13 cellular contexts compared by ENCODE assay signal in the genomic region with DNA sequence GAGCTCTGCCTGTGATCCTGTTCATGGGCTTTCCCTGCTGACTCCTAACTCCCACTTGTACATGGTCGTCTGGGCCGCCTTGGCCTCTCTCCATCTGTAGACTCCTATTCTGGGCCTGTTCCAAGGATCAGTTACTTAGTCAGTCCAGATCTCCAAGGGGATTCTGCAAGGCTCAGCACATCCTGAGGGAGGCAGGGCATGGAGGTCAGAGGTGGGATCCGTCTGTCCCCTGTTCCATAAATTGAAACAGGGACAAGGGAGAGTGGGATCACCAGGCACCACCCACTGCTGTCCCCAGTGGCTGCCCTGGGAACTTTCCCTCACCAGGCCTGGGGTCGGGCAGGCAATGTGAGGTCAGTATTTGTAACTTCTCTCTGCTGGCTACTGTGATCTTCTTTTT. TPM values are rescaled to one million over a fixed set of nuclear protein-coding genes. Genes with fewer than 3 reads are reported as not detected.
DNase-seq lines count a peak whose midpoint lies in the region; ATAC-seq and TF ChIP-seq lines count a peak whose summit lies in the region.
"Had no signal": no experiment of that assay in that cellular context is flagged by ENCODE, and none has a peak within 500 bp of the region (broad histone marks: within the 10 kb centered on the region; RNA-seq: fewer than 3 reads in every experiment).

No MANE protein-coding gene starts in this region.

- no peak overlapping the region for H3K14ac ChIP-seq in H9 (ENCODE audit: insufficient read depth, low read length)

- H3K36me3 ChIP-seq in mesendoderm (ENCODE audit: control insufficient read depth, insufficient read depth, low read length) = no peaks in the 10 kb centered on the region
- H3K36me3 ChIP-seq: SJSA1 had no signal

- no peak overlapping the region for H3K4me2 ChIP-seq in H9 (ENCODE audit: insufficient read depth, insufficient read length, low read length)
- no peak overlapping the region for H3K4me2 ChIP-seq in mesendoderm (ENCODE audit: low read length)

- H3K36me3 Mint-ChIP-seq in H9 (ENCODE audit: insufficient read depth in 1 of 3, low read depth in 3 of 3) = no peaks in the 10 kb centered on the region
- peaks cover 1% of the 10 kb centered on the region for H3K36me3 Mint-ChIP-seq in central memory CD8-positive, alpha-beta T cell (ENCODE audit: insufficient read depth)
- H3K36me3 Mint-ChIP-seq in activated T-helper 2 cell treated with anti-CD3 and anti-CD28 coated beads, Interferon-gamma antibody, Interleukin-2, Interleukin-4, amounts not matched to agents 10 μg/mL and 5 μg/mL and 100 μg/mL, durations not matched to agents 14 hours and 24 hours and 36 hours (ENCODE audit: low read depth) = no peaks in the 10 kb centered on the region

- H2AFZ ChIP-seq in H9 (ENCODE audit: low read length) = no peak overlapping the region

- H3K27ac ChIP-seq in H9 (ENCODE audit: insufficient read length, low read depth, low read length) = no peak overlapping the region
- no peak overlapping the region for H3K27ac ChIP-seq in mesendoderm (ENCODE audit: low read depth, low read length)
- H3K27ac ChIP-seq: SJSA1 had no signal

- H3K4me3 Mint-ChIP-seq in H9 = peak overlapping the region in 1 of 2 experiments; percentile 23; a peak in 1 of 5 replicates
- H3K4me3 Mint-ChIP-seq in central memory CD8-positive, alpha-beta T cell = no peak overlapping the region
- no peak overlapping the region for H3K4me3 Mint-ChIP-seq in activated T-helper 2 cell treated with anti-CD3 and anti-CD28 coated beads, Interferon-gamma antibody, Interleukin-2, Interleukin-4, amounts not matched to agents 10 μg/mL and 5 μg/mL and 100 μg/mL, durations not matched to agents 14 hours and 24 hours and 36 hours (ENCODE audit: low read depth)
- H3K4me3 Mint-ChIP-seq: activated T-helper 1 cell treated with anti-CD3 and anti-CD28 coated beads, Interleukin-12 subunit alpha, Interleukin-12 subunit beta, Interleukin-2, Interleukin-4 antibody, amounts not matched to agents 30 ng/mL and 10 ng/mL and 1 ng/mL, durations not matched to agents 14 hours and 24 hours and 36 hours had no signal

- H3K4ac ChIP-seq in H9 (ENCODE audit: low read depth, low read length) (no peak overlapping the region), mesendoderm (ENCODE audit: low read depth, low read length) (no peak overlapping the region)

- no peaks in the 10 kb centered on the region; a peak in 1 of 5 replicates for H3K9me3 Mint-ChIP-seq in H9
- H3K9me3 Mint-ChIP-seq in central memory CD8-positive, alpha-beta T cell = no peaks in the 10 kb centered on the region
- H3K9me3 Mint-ChIP-seq in activated T-helper 2 cell treated with anti-CD3 and anti-CD28 coated beads, Interferon-gamma antibody, Interleukin-2, Interleukin-4, amounts not matched to agents 10 μg/mL and 5 μg/mL and 100 μg/mL, durations not matched to agents 14 hours and 24 hours and 36 hours = no peaks in the 10 kb centered on the region
- H3K9me3 Mint-ChIP-seq: activated T-helper 1 cell treated with anti-CD3 and anti-CD28 coated beads, Interleukin-12 subunit alpha, Interleukin-12 subunit beta, Interleukin-2, Interleukin-4 antibody, amounts not matched to agents 30 ng/mL and 10 ng/mL and 1 ng/mL, durations not matched to agents 14 hours and 24 hours and 36 hours had no signal

- H3K9ac ChIP-seq in H9 (ENCODE audit: extremely low read depth, insufficient read length, low read length) (no peak overlapping the region), mesendoderm (ENCODE audit: low read length) (no peak overlapping the region)

- H4K8ac ChIP-seq in H9 (replicated peaks; ENCODE audit: insufficient read length, low read depth, low read length) (no peak overlapping the region), mesendoderm (ENCODE audit: low read depth, low read length) (no peak overlapping the region)

- no peaks in the 10 kb centered on the region for H3K23me2 ChIP-seq in H9 (ENCODE audit: insufficient read length, low read depth, low read length, poor library complexity, severe bottlenecking)

- H3K23ac ChIP-seq in H9 (ENCODE audit: insufficient read length, low read depth, low read length) (no peak overlapping the region), mesendoderm (ENCODE audit: low read length) (no peak overlapping the region)

- ATAC-seq in central memory CD8-positive, alpha-beta T cell (replicated peaks; ENCODE audit: extremely low read depth, poor library complexity, severe bottlenecking) = no peak
- ATAC-seq in GM18867 (IDR thresholded peaks at IDR 0.05; ENCODE audit: unreplicated experiment) = no peak

- H3K9me3 ChIP-seq in H9 (ENCODE audit: control insufficient read depth, low read depth, low read length) = no peaks in the 10 kb centered on the region
- H3K9me3 ChIP-seq: SJSA1 had no signal

- H3K4me1 ChIP-seq in H9 (ENCODE audit: insufficient read depth, low read length) = peaks cover 7% of the 10 kb centered on the region; the same call in 1 of the 2 replicates
- peaks cover 6% of the 10 kb centered on the region for H3K4me1 ChIP-seq in mesendoderm (ENCODE audit: control insufficient read depth, low read depth, low read length)
- H3K4me1 ChIP-seq: SJSA1 had no signal

- no peak overlapping the region for H2BK20ac ChIP-seq in H9 (ENCODE audit: low read depth, low read length, poor library complexity, severe bottlenecking)

- no peak overlapping the region for H2BK15ac ChIP-seq in H9 (ENCODE audit: low read depth, low read length)
- no peak overlapping the region for H2BK15ac ChIP-seq in mesendoderm (replicated peaks; ENCODE audit: low read depth)

- H3K18ac ChIP-seq in H9 (ENCODE audit: insufficient read length, low read depth, low read length) = no peak overlapping the region
- no peak overlapping the region for H3K18ac ChIP-seq in mesendoderm (ENCODE audit: low read length)

- peaks cover 39 to 46% of the 10 kb centered on the region in 2 experiments for H3K4me1 Mint-ChIP-seq in H9
- H3K4me1 Mint-ChIP-seq in central memory CD8-positive, alpha-beta T cell = peaks cover 13% of the 10 kb centered on the region
- H3K4me1 Mint-ChIP-seq in activated T-helper 2 cell treated with anti-CD3 and anti-CD28 coated beads, Interferon-gamma antibody, Interleukin-2, Interleukin-4, amounts not matched to agents 10 μg/mL and 5 μg/mL and 100 μg/mL, durations not matched to agents 14 hours and 24 hours and 36 hours (ENCODE audit: low read depth) = peaks cover 8% of the 10 kb centered on the region

- H3T11ph ChIP-seq in H9 (ENCODE audit: low read length) = no peak overlapping the region

- H2BK12ac ChIP-seq in H9 (ENCODE audit: insufficient read length, low read depth, low read length) = no peak overlapping the region

- H3K79me2 ChIP-seq in H9 (ENCODE audit: insufficient read depth, low read length) = no peaks in the 10 kb centered on the region
- H3K79me2 ChIP-seq in mesendoderm (ENCODE audit: control insufficient read depth, insufficient read depth, low read length) = no peaks in the 10 kb centered on the region

- H2BK5ac ChIP-seq in H9 (ENCODE audit: insufficient read length, low read length) = no peak overlapping the region
- no peak overlapping the region for H2BK5ac ChIP-seq in mesendoderm (ENCODE audit: low read length)

- H2AK5ac ChIP-seq in H9 (ENCODE audit: insufficient read length, low read length) (no peak overlapping the region), mesendoderm (ENCODE audit: low read length) (no peak overlapping the region)

- no CpG with 5 or more reads among the region's 4 CpGs for WGBS in H9 (ENCODE audit: extremely low coverage, insufficient read length, low lambda C conversion rate)
- no CpG with 5 or more reads among the region's 4 CpGs for WGBS in mesendoderm (ENCODE audit: extremely low coverage, insufficient coverage, low lambda C conversion rate)

- H3K56ac ChIP-seq in H9 (ENCODE audit: insufficient read length, low read depth, low read length) = no peak overlapping the region
- H3K56ac ChIP-seq in mesendoderm (ENCODE audit: low read length) = no peak overlapping the region

- no peak overlapping the region; a peak in 1 of 7 replicates for H3K27ac Mint-ChIP-seq in H9
- peak overlapping the region; percentile 14 for H3K27ac Mint-ChIP-seq in central memory CD8-positive, alpha-beta T cell (ENCODE audit: low read depth)
- H3K27ac Mint-ChIP-seq in activated T-helper 2 cell treated with anti-CD3 and anti-CD28 coated beads, Interferon-gamma antibody, Interleukin-2, Interleukin-4, amounts not matched to agents 10 μg/mL and 5 μg/mL and 100 μg/mL, durations not matched to agents 14 hours and 24 hours and 36 hours = no peak overlapping the region
- H3K27ac Mint-ChIP-seq: activated T-helper 1 cell treated with anti-CD3 and anti-CD28 coated beads, Interleukin-12 subunit alpha, Interleukin-12 subunit beta, Interleukin-2, Interleukin-4 antibody, amounts not matched to agents 30 ng/mL and 10 ng/mL and 1 ng/mL, durations not matched to agents 14 hours and 24 hours and 36 hours had no signal

- H3K79me1 ChIP-seq in H9 (ENCODE audit: insufficient read depth, low read depth, low read length, poor library complexity, severe bottlenecking) (no peaks in the 10 kb centered on the region), mesendoderm (ENCODE audit: low read length) (no peaks in the 10 kb centered on the region)

- no peaks in the 10 kb centered on the region for H4K20me1 ChIP-seq in H9 (ENCODE audit: control insufficient read depth, insufficient read depth, insufficient read length)

- peak; percentile 14 for DNase-seq in AG08395 (ENCODE audit: low spot score)
- DNase-seq in H9 = peak; percentile 77
- DNase-seq in central memory CD8-positive, alpha-beta T cell (ENCODE audit: low spot score in 2 of 2) = no peak
- peak; percentile 36 for DNase-seq in mesendoderm
- no peak for DNase-seq in kidney glomerular epithelial cell (lab: John Stamatoyannopoulos, UW)
- no peak for DNase-seq in activated T-helper 2 cell treated with anti-CD3 and anti-CD28 coated beads, Interferon-gamma antibody, Interleukin-2, Interleukin-4, amounts not matched to agents 10 μg/mL and 5 μg/mL and 100 μg/mL, durations not matched to agents 14 hours and 24 hours and 36 hours (ENCODE audit: low spot score)
- DNase-seq in mesenteric fat pad (ENCODE audit: low spot score) = no peak
- DNase-seq: erythroblast, GOT3, posterior cingulate gyrus had no signal

- no peak overlapping the region for H4K91ac ChIP-seq in H9 (ENCODE audit: insufficient read length, low read depth, low read length)

- H4K5ac ChIP-seq in H9 (ENCODE audit: insufficient read length, low read depth, low read length) = no peak overlapping the region
- H4K5ac ChIP-seq in mesendoderm (ENCODE audit: low read length) = no peak overlapping the region

- TF ChIP-seq CTCF in H9 (conservative IDR thresholded peaks at IDR 0.05) = peak; percentile 67

- intact Hi-C loops in activated T-helper 2 cell treated with anti-CD3 and anti-CD28 coated beads, Interferon-gamma antibody, Interleukin-2, Interleukin-4, amounts not matched to agents 10 μg/mL and 5 μg/mL and 100 μg/mL, durations not matched to agents 14 hours and 24 hours and 36 hours (cut with micrococcal nuclease) = loop anchor here (5.0 kb wide), 1 partner anchor 44 kb away; a partner anchor contains a TSS

- H3K27me3 ChIP-seq in H9 (ENCODE audit: insufficient read depth, low read length) (no peaks in the 10 kb centered on the region), mesendoderm (ENCODE audit: insufficient read depth, low read length, poor library complexity) (no peaks in the 10 kb centered on the region)
- H3K27me3 ChIP-seq: SJSA1 had no signal

- H3K27me3 Mint-ChIP-seq in H9 (ENCODE audit: low read depth) = no peaks in the 10 kb centered on the region; the same call in 1 of the 2 replicates
- no peaks in the 10 kb centered on the region for H3K27me3 Mint-ChIP-seq in central memory CD8-positive, alpha-beta T cell
- no peaks in the 10 kb centered on the region for H3K27me3 Mint-ChIP-seq in activated T-helper 2 cell treated with anti-CD3 and anti-CD28 coated beads, Interferon-gamma antibody, Interleukin-2, Interleukin-4, amounts not matched to agents 10 μg/mL and 5 μg/mL and 100 μg/mL, durations not matched to agents 14 hours and 24 hours and 36 hours (ENCODE audit: low read depth)

- no peak overlapping the region for H3K4me3 ChIP-seq in mesendoderm (ENCODE audit: low read length)
- H3K4me3 ChIP-seq: SJSA1 had no signal

- H2BK120ac ChIP-seq in H9 (ENCODE audit: low read depth, low read length, poor library complexity, severe bottlenecking) (no peak overlapping the region), mesendoderm (ENCODE audit: low read depth, low read length) (no peak overlapping the region)

RNA-seq across cellular contexts. Expression of a gene that starts 43.5 kb away (rescaled TPM):
- 67.1 and 71.3 TPM in 2 replicates for total RNA-seq in H9 (2021)
- polyA plus RNA-seq in mesendoderm (2013, experiment 1 of 2) = 53.1 TPM
- 49.7 TPM for polyA plus RNA-seq in mesendoderm (2013, experiment 2 of 2)
- total RNA-seq in activated T-helper 2 cell treated with anti-CD3 and anti-CD28 coated beads, Interferon-gamma antibody, Interleukin-2, Interleukin-4, amounts not matched to agents 10 μg/mL and 5 μg/mL and 100 μg/mL, durations not matched to agents 14 hours and 24 hours and 36 hours = 51.5 and 54.4 TPM in 2 replicates
- 103 TPM for total RNA-seq in mesenteric fat pad

RNA-seq across cellular contexts. Expression of a gene that starts 43.8 kb away (rescaled TPM):
- total RNA-seq in H9 (2021) = 23.6 and 24.2 TPM in 2 replicates
- 13.1 TPM for polyA plus RNA-seq in mesendoderm (2013, experiment 1 of 2)
- 13.5 TPM for polyA plus RNA-seq in mesendoderm (2013, experiment 2 of 2)
- 30.6 and 31.2 TPM in 2 replicates for total RNA-seq in activated T-helper 2 cell treated with anti-CD3 and anti-CD28 coated beads, Interferon-gamma antibody, Interleukin-2, Interleukin-4, amounts not matched to agents 10 μg/mL and 5 μg/mL and 100 μg/mL, durations not matched to agents 14 hours and 24 hours and 36 hours
- 30.5 TPM for total RNA-seq in mesenteric fat pad

Comparison
In these comparisons a context has a peak if more than half of its experiments do, and no peak if none do; other contexts are left out.
1. DNase-seq: peak in AG08395 (single experiment), H9 (single experiment) and mesendoderm (single experiment); none in central memory CD8-positive, alpha-beta T cell (0 of 2), kidney glomerular epithelial cell (single experiment), activated T-helper 2 cell treated with anti-CD3 and anti-CD28 coated beads, Interferon-gamma antibody, Interleukin-2, Interleukin-4, amounts not matched to agents 10 μg/mL and 5 μg/mL and 100 μg/mL, durations not matched to agents 14 hours and 24 hours and 36 hours (single experiment) and mesenteric fat pad (single experiment).